1 cellular context compared by ENCODE assay signal in genomic region chr6:165678904-165679303, GRCh38.
TF ChIP-seq lines count a peak whose summit lies in the region.

No MANE protein-coding gene starts in this region.

TF ChIP-seq in HEK293, 187 proteins besides CTCF, POLR2A, EP300 and RAD21 (continued from another document):
- TF ChIP-seq, protein P1, sequence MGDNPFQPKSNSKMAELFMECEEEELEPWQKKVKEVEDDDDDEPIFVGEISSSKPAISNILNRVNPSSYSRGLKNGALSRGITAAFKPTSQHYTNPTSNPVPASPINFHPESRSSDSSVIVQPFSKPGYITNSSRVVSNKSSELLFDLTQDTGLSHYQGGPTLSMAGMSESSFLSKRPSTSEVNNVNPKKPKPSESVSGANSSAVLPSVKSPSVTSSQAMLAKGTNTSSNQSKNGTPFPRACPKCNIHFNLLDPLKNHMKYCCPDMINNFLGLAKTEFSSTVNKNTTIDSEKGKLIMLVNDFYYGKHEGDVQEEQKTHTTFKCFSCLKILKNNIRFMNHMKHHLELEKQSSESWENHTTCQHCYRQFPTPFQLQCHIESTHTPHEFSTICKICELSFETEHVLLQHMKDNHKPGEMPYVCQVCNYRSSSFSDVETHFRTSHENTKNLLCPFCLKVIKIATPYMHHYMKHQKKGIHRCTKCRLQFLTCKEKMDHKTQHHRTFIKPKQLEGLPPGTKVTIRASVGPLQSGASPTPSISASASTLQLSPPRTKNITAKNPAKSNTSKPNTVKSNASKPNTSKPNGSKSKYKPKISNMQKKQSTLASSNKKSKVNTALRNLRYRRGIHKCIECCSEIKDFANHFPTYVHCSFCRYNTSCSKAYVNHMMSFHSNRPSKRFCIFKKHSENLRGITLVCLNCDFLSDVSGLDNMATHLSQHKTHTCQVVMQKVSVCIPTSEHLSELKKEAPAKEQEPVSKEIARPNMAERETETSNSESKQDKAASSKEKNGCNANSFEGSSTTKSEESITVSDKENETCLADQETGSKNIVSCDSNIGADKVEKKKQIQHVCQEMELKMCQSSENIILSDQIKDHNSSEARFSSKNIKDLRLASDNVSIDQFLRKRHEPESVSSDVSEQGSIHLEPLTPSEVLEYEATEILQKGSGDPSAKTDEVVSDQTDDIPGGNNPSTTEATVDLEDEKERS (tag by site-specific recombination; IDR thresholded peaks at IDR 0.05), result no peak
- TF ChIP-seq, protein P2, sequence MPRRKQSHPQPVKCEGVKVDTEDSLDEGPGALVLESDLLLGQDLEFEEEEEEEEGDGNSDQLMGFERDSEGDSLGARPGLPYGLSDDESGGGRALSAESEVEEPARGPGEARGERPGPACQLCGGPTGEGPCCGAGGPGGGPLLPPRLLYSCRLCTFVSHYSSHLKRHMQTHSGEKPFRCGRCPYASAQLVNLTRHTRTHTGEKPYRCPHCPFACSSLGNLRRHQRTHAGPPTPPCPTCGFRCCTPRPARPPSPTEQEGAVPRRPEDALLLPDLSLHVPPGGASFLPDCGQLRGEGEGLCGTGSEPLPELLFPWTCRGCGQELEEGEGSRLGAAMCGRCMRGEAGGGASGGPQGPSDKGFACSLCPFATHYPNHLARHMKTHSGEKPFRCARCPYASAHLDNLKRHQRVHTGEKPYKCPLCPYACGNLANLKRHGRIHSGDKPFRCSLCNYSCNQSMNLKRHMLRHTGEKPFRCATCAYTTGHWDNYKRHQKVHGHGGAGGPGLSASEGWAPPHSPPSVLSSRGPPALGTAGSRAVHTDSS (tag by site-specific recombination; IDR thresholded peaks at IDR 0.05), result 0 out of 2 replicates have a peak, but pooled peaks have one; percentile 11
- TF ChIP-seq PRDM10 (tag by site-specific recombination; IDR thresholded peaks at IDR 0.05) (no peak), YY1 (tag by site-specific recombination; IDR thresholded peaks at IDR 0.05) (no peak), ZSCAN16 (tag by site-specific recombination; IDR thresholded peaks at IDR 0.05) (no peak), GFI1B (tag by site-specific recombination; IDR thresholded peaks at IDR 0.05) (no peak), ZNF658 (tag by site-specific recombination; IDR thresholded peaks at IDR 0.05) (no peak), KLF7 (tag by site-specific recombination; IDR thresholded peaks at IDR 0.05; ENCODE audit: borderline replicate concordance) (no peak), ZNF23 (tag by site-specific recombination; IDR thresholded peaks at IDR 0.05; ENCODE audit: borderline replicate concordance) (no peak), ZNF121 (tag by site-specific recombination; IDR thresholded peaks at IDR 0.05) (no peak), GLIS1 (tag by site-specific recombination; IDR thresholded peaks at IDR 0.05) (no peak)
- TF ChIP-seq, protein P3, sequence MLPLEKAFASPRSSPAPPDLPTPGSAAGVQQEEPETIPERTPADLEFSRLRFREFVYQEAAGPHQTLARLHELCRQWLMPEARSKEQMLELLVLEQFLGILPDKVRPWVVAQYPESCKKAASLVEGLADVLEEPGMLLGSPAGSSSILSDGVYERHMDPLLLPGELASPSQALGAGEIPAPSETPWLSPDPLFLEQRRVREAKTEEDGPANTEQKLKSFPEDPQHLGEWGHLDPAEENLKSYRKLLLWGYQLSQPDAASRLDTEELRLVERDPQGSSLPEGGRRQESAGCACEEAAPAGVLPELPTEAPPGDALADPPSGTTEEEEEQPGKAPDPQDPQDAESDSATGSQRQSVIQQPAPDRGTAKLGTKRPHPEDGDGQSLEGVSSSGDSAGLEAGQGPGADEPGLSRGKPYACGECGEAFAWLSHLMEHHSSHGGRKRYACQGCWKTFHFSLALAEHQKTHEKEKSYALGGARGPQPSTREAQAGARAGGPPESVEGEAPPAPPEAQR (tag by site-specific recombination; IDR thresholded peaks at IDR 0.05), result no peak
- TF ChIP-seq, protein P4, sequence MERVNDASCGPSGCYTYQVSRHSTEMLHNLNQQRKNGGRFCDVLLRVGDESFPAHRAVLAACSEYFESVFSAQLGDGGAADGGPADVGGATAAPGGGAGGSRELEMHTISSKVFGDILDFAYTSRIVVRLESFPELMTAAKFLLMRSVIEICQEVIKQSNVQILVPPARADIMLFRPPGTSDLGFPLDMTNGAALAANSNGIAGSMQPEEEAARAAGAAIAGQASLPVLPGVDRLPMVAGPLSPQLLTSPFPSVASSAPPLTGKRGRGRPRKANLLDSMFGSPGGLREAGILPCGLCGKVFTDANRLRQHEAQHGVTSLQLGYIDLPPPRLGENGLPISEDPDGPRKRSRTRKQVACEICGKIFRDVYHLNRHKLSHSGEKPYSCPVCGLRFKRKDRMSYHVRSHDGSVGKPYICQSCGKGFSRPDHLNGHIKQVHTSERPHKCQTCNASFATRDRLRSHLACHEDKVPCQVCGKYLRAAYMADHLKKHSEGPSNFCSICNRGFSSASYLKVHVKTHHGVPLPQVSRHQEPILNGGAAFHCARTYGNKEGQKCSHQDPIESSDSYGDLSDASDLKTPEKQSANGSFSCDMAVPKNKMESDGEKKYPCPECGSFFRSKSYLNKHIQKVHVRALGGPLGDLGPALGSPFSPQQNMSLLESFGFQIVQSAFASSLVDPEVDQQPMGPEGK (tag by site-specific recombination; IDR thresholded peaks at IDR 0.05), result no peak
